11 cellular contexts compared by ENCODE assay signal in genomic region chrX:107565916-107566602, GRCh38.
DNase-seq lines count a peak whose midpoint lies in the region; ATAC-seq lines count a peak whose summit lies in the region.
"Had no signal": no experiment of that assay in that cellular context is flagged by ENCODE, and none has a peak within 500 bp of the region (broad histone marks: within the 10 kb centered on the region; RNA-seq: fewer than 3 reads in every experiment).

No MANE protein-coding gene starts in this region.

- no peak overlapping the region for H3K27ac Mint-ChIP-seq in activated T-helper 17 cell treated with anti-CD3 and anti-CD28 coated beads, Interleukin-2, amount 50 U/mL, for 72 hours
- H3K27ac Mint-ChIP-seq: naive thymus-derived CD8-positive, alpha-beta T cell had no signal

- H3K27me3 Mint-ChIP-seq in activated T-helper 17 cell treated with anti-CD3 and anti-CD28 coated beads, Interleukin-2, amount 50 U/mL, for 72 hours = peaks cover 13% of the 10 kb centered on the region

- H3K4me1 Mint-ChIP-seq in activated T-helper 17 cell treated with anti-CD3 and anti-CD28 coated beads, Interleukin-2, amount 50 U/mL, for 72 hours = no peaks in the 10 kb centered on the region
- H3K4me1 Mint-ChIP-seq: naive thymus-derived CD8-positive, alpha-beta T cell had no signal

- no peaks in the 10 kb centered on the region for H3K36me3 Mint-ChIP-seq in activated T-helper 17 cell treated with anti-CD3 and anti-CD28 coated beads, Interleukin-2, amount 50 U/mL, for 72 hours (ENCODE audit: low read depth)
- H3K36me3 Mint-ChIP-seq: naive thymus-derived CD8-positive, alpha-beta T cell had no signal

- H3K9me3 Mint-ChIP-seq in activated T-helper 17 cell treated with anti-CD3 and anti-CD28 coated beads, Interleukin-2, amount 50 U/mL, for 72 hours = no peaks in the 10 kb centered on the region
- H3K9me3 Mint-ChIP-seq: naive thymus-derived CD8-positive, alpha-beta T cell had no signal

- DNase-seq in Ammon's horn (ENCODE audit: low spot score) = peak; percentile 40
- DNase-seq in SW480 (ENCODE audit: low spot score) = peak; percentile 5
- DNase-seq in islet precursor cell = peak; percentile 83
- DNase-seq in T-helper 2 cell = no peak
- no peak for DNase-seq in HPDE6-E6E7 (ENCODE audit: extremely low spot score)
- DNase-seq: central memory CD4-positive, alpha-beta T cell; DND-41; naive thymus-derived CD8-positive, alpha-beta T cell had no signal

- peak; percentile 53 for ATAC-seq in HG03520 (IDR thresholded peaks at IDR 0.05; ENCODE audit: unreplicated experiment)
- no peak for ATAC-seq in activated T-helper 17 cell treated with anti-CD3 and anti-CD28 coated beads, Interleukin-2, amount 50 U/mL, for 72 hours (replicated peaks)
- no peak for ATAC-seq in HG03565 (IDR thresholded peaks at IDR 0.05; ENCODE audit: unreplicated experiment)
- ATAC-seq: naive thymus-derived CD8-positive, alpha-beta T cell had no signal

- no peak overlapping the region for H3K4me3 Mint-ChIP-seq in activated T-helper 17 cell treated with anti-CD3 and anti-CD28 coated beads, Interleukin-2, amount 50 U/mL, for 72 hours
- H3K4me3 Mint-ChIP-seq: naive thymus-derived CD8-positive, alpha-beta T cell had no signal

Comparison
In these comparisons a context has a peak if more than half of its experiments do, and no peak if none do; other contexts are left out.
1. DNase-seq: peak in Ammon's horn (single experiment), SW480 (single experiment) and islet precursor cell (single experiment); none in T-helper 2 cell (0 of 5) and HPDE6-E6E7 (single experiment).